8 cellular contexts compared by ENCODE assay signal in the genomic region with DNA sequence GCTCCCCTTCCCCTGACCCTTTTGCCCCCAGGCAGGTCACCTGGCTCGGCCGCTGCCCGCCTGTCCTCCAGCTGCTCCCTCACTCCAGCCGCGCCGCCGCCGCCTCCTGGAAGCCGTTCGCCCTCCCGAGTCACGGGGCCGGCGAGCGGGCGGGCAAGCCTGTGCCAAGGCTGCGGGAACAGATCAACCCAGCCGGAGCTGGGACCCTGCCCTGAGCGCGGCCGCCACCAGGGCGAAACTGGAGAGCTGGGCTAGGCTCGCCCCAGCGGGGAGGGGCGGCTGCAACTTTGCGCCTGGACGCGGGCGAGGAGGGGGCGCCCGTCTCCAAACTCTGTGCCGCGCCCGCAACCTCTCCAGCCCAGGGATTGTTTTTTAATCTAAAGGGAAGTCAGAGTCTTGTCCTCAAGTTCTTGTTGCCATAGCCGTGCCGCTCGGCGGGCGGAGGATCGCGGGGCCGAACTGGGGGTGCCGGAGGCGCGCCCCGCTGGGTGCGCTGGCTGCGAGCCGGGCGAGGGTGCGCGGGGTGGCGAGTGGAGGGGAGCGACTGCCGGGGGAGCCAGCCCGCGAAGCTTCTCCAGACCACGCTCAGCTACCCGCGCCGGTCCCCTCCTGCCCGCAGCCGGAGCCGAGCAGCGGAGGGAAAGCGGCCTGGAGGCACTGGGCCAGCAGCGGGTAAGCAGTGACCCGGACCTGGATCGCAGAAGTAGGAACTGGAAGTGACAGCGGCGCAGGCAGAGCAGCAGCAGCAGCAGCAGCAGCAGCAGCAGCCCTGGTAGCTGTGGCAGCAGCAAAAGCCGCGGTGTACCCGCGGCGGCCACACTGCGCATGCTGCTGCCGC.
A peak's percentile ranks its signal among the peaks of the same experiment; 100 is the strongest.
DNase-seq lines count a peak whose midpoint lies in the region; ATAC-seq and TF ChIP-seq lines count a peak whose summit lies in the region.

No MANE protein-coding gene starts in this region.

- TF ChIP-seq CTCF in VCaP (conservative IDR thresholded peaks at IDR 0.05) = peak; percentile 63

- H3K27ac ChIP-seq in VCaP (peak overlapping the region; percentile 73), layer of hippocampus (ENCODE audit: low read depth, low read length) (peak overlapping the region; percentile 71)

- ATAC-seq in HG02571 (IDR thresholded peaks at IDR 0.05; ENCODE audit: unreplicated experiment) = peak; percentile 71

- H3K27me3 ChIP-seq in layer of hippocampus (ENCODE audit: control insufficient read depth, insufficient read depth, low read length) = no peaks in the 10 kb centered on the region

- DNase-seq in NCI-H748 (lab: John Stamatoyannopoulos, UW; ENCODE audit: unreplicated experiment) = peak; percentile 50
- no peak for DNase-seq in NCI-H748 treated with DMSO at 0.1 percent for 48 hours (lab: John Stamatoyannopoulos, UW)
- DNase-seq in NCI-H1092 (lab: John Stamatoyannopoulos, UW) = peak; percentile 30
- DNase-seq in cerebellar cortex (ENCODE audit: low spot score) = peak; percentile 20
- peak; percentile 23 to 44 for DNase-seq in stimulated activated CD4-positive, alpha-beta T cell treated with anti-CD3 and anti-CD28 coated beads, Interleukin-1b, Interleukin-23, amount 100 ng/mL, for 4 hours (ENCODE audit: low read depth in 2 of 2)
